8 cellular contexts compared by ENCODE assay signal in the genomic region with DNA sequence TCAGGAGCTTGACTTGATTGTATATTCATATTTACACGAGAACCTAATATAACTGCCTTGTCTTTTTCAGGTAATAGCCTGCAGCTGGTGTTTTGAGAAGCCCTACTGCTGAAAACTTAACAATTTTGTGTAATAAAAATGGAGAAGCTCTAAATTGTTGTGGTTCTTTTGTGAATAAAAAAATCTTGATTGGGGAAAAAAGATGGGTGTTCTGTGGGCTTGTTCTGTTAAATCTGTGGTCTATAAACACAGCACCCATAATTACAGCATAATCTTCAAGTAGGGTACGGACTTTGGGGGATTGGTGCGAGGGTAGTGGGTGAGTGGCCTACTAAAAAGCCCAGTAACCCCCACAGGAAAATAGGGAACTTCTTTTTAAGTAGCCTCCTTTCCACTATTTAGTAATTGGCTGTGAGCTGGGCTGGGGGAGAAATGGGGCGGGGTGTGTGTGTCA. TPM values are rescaled to one million over a fixed set of nuclear protein-coding genes. Genes with fewer than 3 reads are reported as not detected.
A peak's percentile ranks its signal among the peaks of the same experiment; 100 is the strongest.
DNase-seq lines count a peak whose midpoint lies in the region; ATAC-seq and TF ChIP-seq lines count a peak whose summit lies in the region.

No MANE protein-coding gene starts in this region.

- H3K4me3 ChIP-seq in left ventricle myocardium inferior: peak overlapping the region; percentile 89
- peak overlapping the region; percentile 85 to 90 for H3K4me3 ChIP-seq in uterus

- no peak for TF ChIP-seq POLR2A in uterus (IDR thresholded peaks at IDR 0.05)

- H3K4me1 ChIP-seq in left ventricle myocardium inferior (peaks cover 78% of the 10 kb centered on the region), uterus (peaks cover 0 to 9% of the 10 kb centered on the region in 2 donors)

- intact Hi-C loops in left ventricle myocardium inferior (cut with micrococcal nuclease): no loop called here
- intact Hi-C loops in left ventricle myocardium superior (cut with micrococcal nuclease): no loop called here
- intact Hi-C loops in uterus (cut with DNase I; ENCODE audit: low total_unique reads): no loop called here

- H3K36me3 ChIP-seq in left ventricle myocardium inferior: peaks cover 53% of the 10 kb centered on the region
- no peaks in the 10 kb centered on the region for H3K36me3 ChIP-seq in uterus

- H3K27ac ChIP-seq in left ventricle myocardium inferior (replicated peaks) (peak overlapping the region; percentile 99), VCaP (peak overlapping the region; percentile 100), layer of hippocampus (ENCODE audit: low read depth, low read length) (peak overlapping the region; percentile 84), uterus (peak overlapping the region; percentile 96 to 97)

- H3K27me3 ChIP-seq in left ventricle myocardium inferior (ENCODE audit: low read depth) (no peaks in the 10 kb centered on the region), layer of hippocampus (ENCODE audit: control insufficient read depth, insufficient read depth, low read length) (no peaks in the 10 kb centered on the region), uterus (no peaks in the 10 kb centered on the region)

- TF ChIP-seq CTCF in left ventricle myocardium inferior (IDR thresholded peaks at IDR 0.05; ENCODE audit: borderline replicate concordance) (no peak), VCaP (conservative IDR thresholded peaks at IDR 0.05) (no peak), uterus (IDR thresholded peaks at IDR 0.05) (no peak)

- H3K9me3 ChIP-seq in left ventricle myocardium inferior (replicated peaks): no peaks in the 10 kb centered on the region
- H3K9me3 ChIP-seq in uterus: no peaks in the 10 kb centered on the region

- ATAC-seq in left ventricle myocardium superior: no peak
- no peak for ATAC-seq in HG03039 (IDR thresholded peaks at IDR 0.05; ENCODE audit: unreplicated experiment)
- no peak for ATAC-seq in GM18907 (IDR thresholded peaks at IDR 0.05; ENCODE audit: unreplicated experiment)

- DNase-seq in left ventricle myocardium inferior: no peak
- no peak for DNase-seq in left ventricle myocardium superior
- DNase-seq in uterus: no peak
- no peak for DNase-seq in NCI-H2029 treated with DMSO at 0.1 percent for 48 hours (lab: John Stamatoyannopoulos, UW)

RNA-seq across cellular contexts. Expression of gene MALAT1, which starts 7.5 kb away (rescaled TPM):
- total RNA-seq in left ventricle myocardium inferior: 6,576 TPM
- 7,191 TPM for total RNA-seq in left ventricle myocardium superior
- total RNA-seq in uterus: over 10,000 TPM in 3 of 4 donors, 1,000 to 10,000 TPM in 1; 6,732 to 19,335 (median 13,886) TPM

RNA-seq across cellular contexts. Expression of gene SCYL1, which starts 18.5 kb away (rescaled TPM):
- total RNA-seq in left ventricle myocardium inferior (60.2 TPM), left ventricle myocardium superior (60.4 TPM), uterus (100 to 1,000 TPM in 1 of 4 donors, 10 to 100 TPM in 3; 28.8 to 101 (median 70.1) TPM)

RNA-seq across cellular contexts. Expression of gene LTBP3, which starts 51.8 kb away (rescaled TPM):
- total RNA-seq in left ventricle myocardium inferior (80.3 TPM), left ventricle myocardium superior (77.5 TPM), uterus (100 to 1,000 TPM; 131 to 240 (median 217) TPM)
